Comparison of ENCODE assay signal across 21 cellular contexts in the genomic region with DNA sequence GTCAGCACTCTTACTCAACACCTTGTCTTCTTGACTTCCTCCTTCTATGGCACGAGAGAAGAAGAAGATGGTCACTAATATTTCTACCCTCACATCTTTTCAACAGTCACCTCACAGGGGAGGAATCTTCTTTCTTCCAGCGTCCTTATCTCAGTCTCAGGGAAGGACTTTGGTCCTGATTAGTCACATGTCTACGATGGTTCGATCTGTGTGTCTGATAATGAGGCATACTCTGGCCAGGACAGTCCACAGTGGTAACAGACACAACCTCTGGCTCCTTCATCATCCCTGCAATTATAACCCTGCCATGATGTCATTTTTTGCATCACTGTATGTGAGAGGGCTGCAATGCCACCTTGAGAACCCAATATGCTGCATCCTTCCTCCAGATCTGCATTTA. TPM values are rescaled to one million over a fixed set of nuclear protein-coding genes. Genes with fewer than 3 reads are reported as not detected.
"Had no signal": no experiment of that assay in that cellular context is flagged by ENCODE, and none has a peak within 500 bp of the region (broad histone marks: within the 10 kb centered on the region; RNA-seq: fewer than 3 reads in every experiment).

No MANE protein-coding gene starts in this region.

- H3K9me3 ChIP-seq: esophagus muscularis mucosa, lower lobe of right lung, ovary, suprapubic skin, thyroid gland, vagina had no signal

- H3K27me3 ChIP-seq: esophagus muscularis mucosa, gastroesophageal sphincter, neural progenitor cell, ovary, right atrium auricular region, suprapubic skin, thyroid gland, upper lobe of left lung, vagina had no signal

- H3K4me1 ChIP-seq: esophagus muscularis mucosa, gastroesophageal sphincter, left ventricle myocardium inferior, lower lobe of right lung, neural progenitor cell, right atrium auricular region, suprapubic skin, upper lobe of left lung, vagina had no signal

- DNase-seq: effector memory CD4-positive, alpha-beta T cell; foreskin fibroblast; glutamatergic neuron; kidney; left cardiac atrium; left ventricle myocardium inferior; lower lobe of right lung; nucleus accumbens; ovary; stimulated activated CD4-positive, alpha-beta T cell treated with anti-CD3 and anti-CD28 coated beads, Interleukin-2, amount 100 ng/mL, for 48 hours; stimulated activated naive CD4-positive, alpha-beta T cell treated with Interleukin-2 at 50 U/mL for 16 hours; thyroid gland; upper lobe of left lung had no signal

- H2AFZ ChIP-seq: neural progenitor cell had no signal

- H3K4me3 ChIP-seq: esophagus muscularis mucosa, gastroesophageal sphincter, left ventricle myocardium inferior, lower lobe of right lung, neural progenitor cell, ovary, right atrium auricular region, smooth muscle cell, suprapubic skin, thyroid gland, upper lobe of left lung, vagina had no signal

- ATAC-seq: gastroesophageal sphincter; left cardiac atrium; lower lobe of right lung; natural killer cell treated with Interleukin-12 subunit alpha and Interleukin-12 subunit beta and Interleukin-15 and Interleukin-18, amount 100 ng/mL, for 72 hours had no signal

- H3K4me2 ChIP-seq: neural progenitor cell, smooth muscle cell had no signal

- H3K36me3 ChIP-seq: esophagus muscularis mucosa, gastroesophageal sphincter, left ventricle myocardium inferior, lower lobe of right lung, neural progenitor cell, ovary, right atrium auricular region, suprapubic skin, thyroid gland, upper lobe of left lung, vagina had no signal

- H3K9ac ChIP-seq: neural progenitor cell had no signal

- H3K27ac ChIP-seq: esophagus muscularis mucosa, gastroesophageal sphincter, left ventricle myocardium inferior, lower lobe of right lung, neural progenitor cell, ovary, right atrium auricular region, suprapubic skin, thyroid gland, upper lobe of left lung, vagina had no signal

RNA-seq across cellular contexts. Expression of a gene that starts 15.9 kb away (rescaled TPM):
- polyA plus RNA-seq: smooth muscle cell had no signal
